In genomic region chr4:1717129-1718094, GRCh38 we compare ENCODE assay signal across 19 cellular contexts. TPM values are rescaled to one million over a fixed set of nuclear protein-coding genes. Genes with fewer than 3 reads are reported as not detected.
DNase-seq lines count a peak whose midpoint lies in the region; ATAC-seq, FAIRE-seq and TF ChIP-seq lines count a peak whose summit lies in the region.
"Had no signal": no experiment of that assay in that cellular context is flagged by ENCODE, and none has a peak within 500 bp of the region (broad histone marks: within the 10 kb centered on the region; RNA-seq: fewer than 3 reads in every experiment).

No MANE protein-coding gene starts in this region.

- no peak for TF ChIP-seq EP300 in GM12878 (IDR thresholded peaks at IDR 0.05; ENCODE audit: borderline replicate concordance in 1 of 2, control insufficient read depth in 1 of 2, low read depth in 2 of 2, low read length in 2 of 2)

- H3K27ac ChIP-seq in GM12878 (ENCODE audit: control insufficient read depth, insufficient read depth) = no peak overlapping the region
- peak overlapping the region; percentile 17 to 75 (median 52) for H3K27ac ChIP-seq in pancreas
- H3K27ac ChIP-seq: PC-9, psoas muscle had no signal

- SMC1A ChIA-PET in GM12878 (lab: Charles Lee; ENCODE audit: uncharacterized antibody, unreplicated experiment) = interaction anchor here (11.0 kb wide), 1 partner anchor 24 kb away, joined by 132 read pairs; no protein-coding TSS in a partner anchor

- ATAC-seq in GM12878 (no peak), pancreas (no peak)
- ATAC-seq: esophagus mucosa, heart left ventricle, mucosa of descending colon, psoas muscle had no signal

- DNase-seq in NCI-H2107 treated with DMSO at 0.1 percent for 48 hours (lab: John Stamatoyannopoulos, UW; ENCODE audit: unreplicated experiment) = peak; percentile 24
- no peak for DNase-seq in NCI-H2107 (lab: John Stamatoyannopoulos, UW)
- no peak for DNase-seq in LNCaP clone FGC (ENCODE audit: low read depth)
- DNase-seq in GM12878 (ENCODE audit: low read depth, low spot score) = no peak
- DNase-seq in pancreas = peak in 2 of 6 donors; percentile 54 to 80
- DNase-seq in stimulated activated naive CD4-positive, alpha-beta T cell (lab: John Stamatoyannopoulos, UW) = no peak
- no peak for DNase-seq in NCI-H1436 treated with DMSO at 0.1 percent for 48 hours (lab: John Stamatoyannopoulos, UW)
- DNase-seq in DMS53 treated with DMSO at 0.1 percent for 48 hours (lab: John Stamatoyannopoulos, UW; ENCODE audit: unreplicated experiment) = no peak
- DNase-seq: 8988T, activated gamma-delta T cell treated with Interleukin-2 at 50 U/mL for 16 hours, heart left ventricle, NCI-H226, PC-9, psoas muscle, SW 1271 had no signal

- CTCF ChIA-PET in GM12878 (lab: Yijun Ruan, JAX) = interaction anchor here (15.5 kb wide), 1 partner anchor 24 kb away, joined by 317 read pairs; no protein-coding TSS in a partner anchor

- H3K27me3 ChIP-seq in GM12878 (replicated peaks in 1 of 2; ENCODE audit: control insufficient read depth in 2 of 2, insufficient read depth in 2 of 2, low read length in 1 of 2) = no peaks in the 10 kb centered on the region
- no peaks in the 10 kb centered on the region for H3K27me3 ChIP-seq in pancreas
- H3K27me3 ChIP-seq: heart left ventricle had no signal

- RAD21 ChIA-PET in GM12878 (lab: Charles Lee; ENCODE audit: unreplicated experiment) = interaction anchor here (1.3 kb wide), 1 partner anchor 9 kb away, joined by 3 read pairs; no protein-coding TSS in a partner anchor

- TF ChIP-seq RAD21 in GM12878 (IDR thresholded peaks at IDR 0.05; ENCODE audit: insufficient read depth, low read depth, low read length) = no peak

- no peak for TF ChIP-seq POLR2A in GM12878 (IDR thresholded peaks at IDR 0.05; ENCODE audit: low read depth, low read length)

- POLR2A ChIA-PET in GM12878 (lab: Charles Lee) = interaction anchor here (0.7 kb wide), 1 partner anchor 8 kb away, joined by 3 read pairs; no protein-coding TSS in a partner anchor

- WGBS in GM12878 (ENCODE audit: insufficient coverage, insufficient replicate concordance, low lambda C conversion rate, missing lambda C conversion rate) = 93% methylated on average over 32 of the region's 32 CpGs
- WGBS in pancreas, 2 donors = 89 to 93% methylated on average over 29 to 32 of the region's 32 CpGs

- intact Hi-C loops in GM12878 (cut with micrococcal nuclease; ENCODE audit: unreplicated experiment) = no loop called here
- intact Hi-C loops in pancreas (cut with DNase I) = no loop called here

- H4K20me1 ChIP-seq in GM12878 (ENCODE audit: control insufficient read depth, insufficient read depth) = peaks cover 4% of the 10 kb centered on the region

- H3K4me3 ChIP-seq in LNCaP clone FGC (ENCODE audit: low read depth, low read length) = peak overlapping the region; percentile 18
- no peak overlapping the region for H3K4me3 ChIP-seq in GM12878
- H3K4me3 ChIP-seq in pancreas = no peak overlapping the region
- H3K4me3 ChIP-seq: mucosa of descending colon, PC-9, psoas muscle had no signal

- H2AFZ ChIP-seq in GM12878 (ENCODE audit: control insufficient read depth, low read depth, low read length) = no peak overlapping the region
- H2AFZ ChIP-seq: PC-9 had no signal

- FAIRE-seq in GM12878 (lab: Jason Lieb, UNC) = no peak
- FAIRE-seq in pancreas (lab: Jason Lieb, UNC) = no peak
- FAIRE-seq: GM18507, HTR-8/SVneo had no signal

- H3K36me3 ChIP-seq in GM12878 (ENCODE audit: control insufficient read depth in 2 of 2, insufficient read depth in 2 of 2, low read length in 1 of 2) (peaks cover 4 to 6% of the 10 kb centered on the region in 2 experiments), pancreas (peaks cover 0 to 7% (median 0%) of the 10 kb centered on the region in 3 donors)

- BruUV-seq in GM12878 (replicated peaks; lab: Mats Ljungman, UMichigan) = no TSS peak

- H3K4me2 ChIP-seq in GM12878 (ENCODE audit: control insufficient read depth, insufficient read depth) = no peak overlapping the region
- H3K4me2 ChIP-seq: PC-9 had no signal

- H3K79me2 ChIP-seq in GM12878 (ENCODE audit: control insufficient read depth, insufficient read depth, low read length) = peaks cover 70% of the 10 kb centered on the region

- in situ Hi-C loops in GM12878 (cut with MboI) = no loop called here

- H3K4me1 ChIP-seq in GM12878 (ENCODE audit: control insufficient read depth, insufficient read depth, low read length) (peaks cover 33% of the 10 kb centered on the region), pancreas (peaks cover 0 to 40% (median 35%) of the 10 kb centered on the region in 3 donors)

- H3K9me3 ChIP-seq in GM12878 (replicated peaks; ENCODE audit: control insufficient read depth, insufficient read depth, low read length) (no peaks in the 10 kb centered on the region), pancreas (no peaks in the 10 kb centered on the region)
- H3K9me3 ChIP-seq: heart left ventricle, mucosa of descending colon, psoas muscle had no signal

- H3K9ac ChIP-seq in GM12878 (ENCODE audit: control insufficient read depth, insufficient read depth, low read length) = no peak overlapping the region

- TF ChIP-seq CTCF in LNCaP clone FGC (IDR thresholded peaks at IDR 0.05; ENCODE audit: control insufficient read depth, extremely low read depth, insufficient read depth) (no peak), GM12878 (IDR thresholded peaks at IDR 0.05 in 2 of 3, conservative IDR thresholded peaks at IDR 0.05 in 1 of 3; ENCODE audit: control insufficient read depth in 2 of 3, extremely low read depth in 1 of 3, insufficient read depth in 1 of 3, low read depth in 3 of 3, low read length in 3 of 3) (no peak), pancreas (IDR thresholded peaks at IDR 0.05) (no peak)

RNA-seq across cellular contexts. Expression of gene TMEM129, which starts 3.7 kb away (rescaled TPM):
- 20.1 and 24.9 TPM in 2 replicates for total RNA-seq in GM12878 (2013; cell fraction: nucleolus; rRNA removed)
- total RNA-seq in GM12878 (2014; rRNA removed) (18.4 and 20.9 TPM in 2 replicates), GM12878 (2014; rRNA removed; fragmentation: Illumina TruSeq; extraction: Trizol) (7.7 and 9.0 TPM in 2 replicates), GM12878 (2021) (19.3 and 20.4 TPM in 2 replicates), pancreas (10 to 100 TPM; 17.2 to 27.1 (median 18.9) TPM)
- polyA plus RNA-seq in GM12878 (2011; ENCODE audit: low read depth) = 3.5 TPM
- polyA plus RNA-seq in GM12878 (2011; rRNA removed) (4.0 and 8.6 TPM in 2 replicates), GM12878 (2014; fragmentation: Illumina TruSeq; extraction: Trizol) (2.1 and 7.2 TPM in 2 replicates), GM12878 (2014; fragmentation: Nextera tagmentation; extraction: Ambion mirVana) (under 1 TPM; 0.19 to 0.46 TPM), GM12878 (2014; rRNA removed) (24.9 and 25.1 TPM in 2 replicates), GM12878 (2016; fragmentation: Nextera tagmentation; extraction: Ambion mirVana) (10 to 100 TPM; 17.3 to 23.2 TPM), pancreas (10 to 100 TPM; 25.9 to 32.7 TPM)
- 15.0 and 28.3 TPM in 2 replicates for polyA plus RNA-seq in GM12878 (2011; cell fraction: cytosol; rRNA removed)
- 37.7 and 44.3 TPM in 2 replicates for polyA plus RNA-seq in GM12878 (2011; cell fraction: nucleus; rRNA removed)
- polyA plus RNA-seq in GM12878 (2012) = 10.2 and 12.3 TPM in 2 replicates
- 6.2 and 15.6 TPM in 2 replicates for polyA minus RNA-seq in GM12878 (2011; rRNA and poly(A)+ RNA removed)
- 6.4 and 6.9 TPM in 2 replicates for polyA minus RNA-seq in GM12878 (2011; cell fraction: cytosol; rRNA and poly(A)+ RNA removed)
- 7.4 and 9.1 TPM in 2 replicates for polyA minus RNA-seq in GM12878 (2011; cell fraction: nucleus; rRNA and poly(A)+ RNA removed)

RNA-seq across cellular contexts. Expression of gene TACC3, which starts 3.9 kb away (rescaled TPM):
- total RNA-seq in GM12878 (2013; cell fraction: nucleolus; rRNA removed) = 45.6 and 47.9 TPM in 2 replicates
- total RNA-seq in GM12878 (2014; rRNA removed) = 48.1 and 66.7 TPM in 2 replicates
- total RNA-seq in GM12878 (2014; rRNA removed; fragmentation: Illumina TruSeq; extraction: Trizol) = 44.5 and 48.6 TPM in 2 replicates
- total RNA-seq in GM12878 (2021) = 120 and 121 TPM in 2 replicates
- 26.4 TPM for polyA plus RNA-seq in GM12878 (2011; ENCODE audit: low read depth)
- polyA plus RNA-seq in GM12878 (2011; rRNA removed) = 29.0 and 39.7 TPM in 2 replicates
- 48.5 and 50.4 TPM in 2 replicates for polyA plus RNA-seq in GM12878 (2011; cell fraction: cytosol; rRNA removed)
- 145 and 206 TPM in 2 replicates for polyA plus RNA-seq in GM12878 (2011; cell fraction: nucleus; rRNA removed)
- 58.5 and 64.0 TPM in 2 replicates for polyA plus RNA-seq in GM12878 (2012)
- polyA plus RNA-seq in GM12878 (2014; fragmentation: Illumina TruSeq; extraction: Trizol) = 77.1 and 99.7 TPM in 2 replicates
- 1 to 10 TPM; 2.8 to 8.1 TPM for polyA plus RNA-seq in GM12878 (2014; fragmentation: Nextera tagmentation; extraction: Ambion mirVana)
- polyA plus RNA-seq in GM12878 (2014; rRNA removed) = 79.9 and 99.2 TPM in 2 replicates
- 100 to 1,000 TPM; 103 to 115 TPM for polyA plus RNA-seq in GM12878 (2016; fragmentation: Nextera tagmentation; extraction: Ambion mirVana)
- 10.1 and 26.4 TPM in 2 replicates for polyA minus RNA-seq in GM12878 (2011; rRNA and poly(A)+ RNA removed)
- 17.0 and 25.1 TPM in 2 replicates for polyA minus RNA-seq in GM12878 (2011; cell fraction: cytosol; rRNA and poly(A)+ RNA removed)
- polyA minus RNA-seq in GM12878 (2011; cell fraction: nucleus; rRNA and poly(A)+ RNA removed) = 17.8 and 34.8 TPM in 2 replicates
- 1 to 10 TPM in 5 of 6 donors, under 1 TPM in 1; 0.97 to 4.4 (median 2.4) TPM for total RNA-seq in pancreas
- 1 to 10 TPM; 4.0 to 4.8 TPM for polyA plus RNA-seq in pancreas

RNA-seq across cellular contexts. Expression of gene SLBP, which starts 5.3 kb away (rescaled TPM):
- total RNA-seq in GM12878 (2013; cell fraction: nucleolus; rRNA removed) = 19.4 and 19.5 TPM in 2 replicates
- total RNA-seq in GM12878 (2014; rRNA removed) = 185 and 205 TPM in 2 replicates
- total RNA-seq in GM12878 (2014; rRNA removed; fragmentation: Illumina TruSeq; extraction: Trizol) = 138 and 147 TPM in 2 replicates
- 111 and 114 TPM in 2 replicates for total RNA-seq in GM12878 (2021)
- polyA plus RNA-seq in GM12878 (2011; ENCODE audit: low read depth) = 68.6 TPM
- polyA plus RNA-seq in GM12878 (2011; rRNA removed) = 168 and 247 TPM in 2 replicates
- polyA plus RNA-seq in GM12878 (2011; cell fraction: cytosol; rRNA removed) = 91.0 and 98.4 TPM in 2 replicates
- 60.3 and 79.5 TPM in 2 replicates for polyA plus RNA-seq in GM12878 (2011; cell fraction: nucleus; rRNA removed)
- polyA plus RNA-seq in GM12878 (2012) = 69.3 and 70.1 TPM in 2 replicates
- polyA plus RNA-seq in GM12878 (2014; fragmentation: Illumina TruSeq; extraction: Trizol) = 206 and 227 TPM in 2 replicates
- 100 to 1,000 TPM in 1 of 2 experiments, 10 to 100 TPM in 1; 94.4 to 101 TPM for polyA plus RNA-seq in GM12878 (2014; fragmentation: Nextera tagmentation; extraction: Ambion mirVana)
- 142 and 148 TPM in 2 replicates for polyA plus RNA-seq in GM12878 (2014; rRNA removed)
- 100 to 1,000 TPM; 277 to 278 TPM for polyA plus RNA-seq in GM12878 (2016; fragmentation: Nextera tagmentation; extraction: Ambion mirVana)
- 64.3 and 65.5 TPM in 2 replicates for polyA minus RNA-seq in GM12878 (2011; rRNA and poly(A)+ RNA removed)
- 42.9 and 43.9 TPM in 2 replicates for polyA minus RNA-seq in GM12878 (2011; cell fraction: cytosol; rRNA and poly(A)+ RNA removed)
- polyA minus RNA-seq in GM12878 (2011; cell fraction: nucleus; rRNA and poly(A)+ RNA removed) = 13.2 and 26.1 TPM in 2 replicates
- total RNA-seq in pancreas = 10 to 100 TPM in 4 of 6 donors, 1 to 10 TPM in 2; 8.7 to 15.8 (median 10.9) TPM
- 10 to 100 TPM; 10.1 to 20.2 TPM for polyA plus RNA-seq in pancreas

RNA-seq across cellular contexts. Expression of gene FAM53A, which starts 33.3 kb away (rescaled TPM):
- total RNA-seq in GM12878 (2013; cell fraction: nucleolus; rRNA removed) = 1.7 and 1.9 TPM in 2 replicates
- total RNA-seq in GM12878 (2014; rRNA removed) (0.40 and 1.4 TPM in 2 replicates), GM12878 (2014; rRNA removed; fragmentation: Illumina TruSeq; extraction: Trizol) (0.32 and 0.40 TPM in 2 replicates), GM12878 (2021) (0.77 and 0.87 TPM in 2 replicates), pancreas (1 to 10 TPM in 4 of 6 donors, under 1 TPM in 2; 0.60 to 1.4 (median 1.2) TPM)
- not detected for polyA plus RNA-seq in GM12878 (2011; ENCODE audit: low read depth)
- polyA plus RNA-seq in GM12878 (2011; rRNA removed) (0.30 and 0.37 TPM in 2 replicates), GM12878 (2014; fragmentation: Illumina TruSeq; extraction: Trizol) (0.09 TPM in 1 of 2 replicates, not detected in the other), GM12878 (2014; fragmentation: Nextera tagmentation; extraction: Ambion mirVana) (under 1 TPM in 1 of 2 experiments, not detected in 1; 0.02 TPM), GM12878 (2014; rRNA removed) (0.44 and 1.3 TPM in 2 replicates), GM12878 (2016; fragmentation: Nextera tagmentation; extraction: Ambion mirVana) (under 1 TPM in 1 of 2 experiments, not detected in 1; 0.32 TPM), pancreas (1 to 10 TPM; 2.4 to 2.7 TPM)
- 0.54 and 0.64 TPM in 2 replicates for polyA plus RNA-seq in GM12878 (2011; cell fraction: cytosol; rRNA removed)
- 0.88 and 1.4 TPM in 2 replicates for polyA plus RNA-seq in GM12878 (2011; cell fraction: nucleus; rRNA removed)
- polyA plus RNA-seq in GM12878 (2012) = 0.66 and 1.7 TPM in 2 replicates
- polyA minus RNA-seq in GM12878 (2011; rRNA and poly(A)+ RNA removed) = 0.44 and 0.77 TPM in 2 replicates
- polyA minus RNA-seq in GM12878 (2011; cell fraction: cytosol; rRNA and poly(A)+ RNA removed) = not detected in 2 replicates
- 0.60 and 0.86 TPM in 2 replicates for polyA minus RNA-seq in GM12878 (2011; cell fraction: nucleus; rRNA and poly(A)+ RNA removed)

Comparison
In these comparisons a context has a peak if more than half of its experiments do, and no peak if none do; other contexts are left out.
1. RNA of gene TACC3, which starts 3.9 kb away (total RNA-seq): 44.5 to 121 TPM in GM12878; 0.97 to 4.4 TPM in pancreas; every median in the first group is over 4 times any median in the second.